ENCODE assay signal across 13 cellular contexts in the genomic region with DNA sequence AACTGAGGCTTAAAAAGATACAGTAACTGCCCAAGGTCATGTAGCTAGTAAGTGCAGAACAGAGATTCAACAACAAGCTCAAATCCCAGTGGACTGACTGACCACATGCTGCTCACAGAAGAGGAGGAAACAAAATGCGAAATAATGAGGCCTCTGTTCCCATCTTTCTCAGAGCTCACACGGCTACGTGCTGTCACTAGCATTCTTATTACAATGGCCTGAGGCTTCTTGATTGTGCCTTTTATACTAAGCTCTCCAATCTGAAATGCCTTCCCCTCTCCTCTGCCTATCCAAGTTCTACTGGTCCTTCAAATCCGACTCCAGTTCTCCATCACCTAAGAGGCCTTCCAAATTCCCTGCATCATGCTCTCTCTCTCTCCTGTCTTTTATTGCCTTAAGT. TPM values are rescaled to one million over a fixed set of nuclear protein-coding genes. Genes with fewer than 3 reads are reported as not detected.
DNase-seq lines count a peak whose midpoint lies in the region; TF ChIP-seq lines count a peak whose summit lies in the region.
"Had no signal": no experiment of that assay in that cellular context is flagged by ENCODE, and none has a peak within 500 bp of the region (broad histone marks: within the 10 kb centered on the region; RNA-seq: fewer than 3 reads in every experiment).

No MANE protein-coding gene starts in this region.

- no peaks in the 10 kb centered on the region for H3K27me3 ChIP-seq in H7 (ENCODE audit: control insufficient read depth, insufficient read depth, low read length)
- H3K27me3 ChIP-seq: BLaER1 had no signal

- H3K27ac Mint-ChIP-seq in neural crest cell (ENCODE audit: unreplicated experiment): no peak overlapping the region

- no peaks in the 10 kb centered on the region; the same call in none of the 2 replicates for H3K36me3 ChIP-seq in H7 (replicated peaks; ENCODE audit: control insufficient read depth, insufficient read depth, low read length)

- DNase-seq in H7: peak; percentile 24
- peak; percentile 72 for DNase-seq in epidermal melanocyte (ENCODE audit: insufficient read length, low spot score)
- peak; percentile 1 for DNase-seq in neural crest cell (ENCODE audit: low read depth, low spot score)
- no peak for DNase-seq in NCI-H82 treated with DMSO at 0.1 percent for 48 hours (lab: John Stamatoyannopoulos, UW; ENCODE audit: unreplicated experiment)
- DNase-seq in middle frontal gyrus (ENCODE audit: extremely low spot score, low spot score): no peak
- DNase-seq in iPS-NIHi11 (ENCODE audit: low spot score): no peak
- DNase-seq: NCI-H146, NCI-H2081 treated with DMSO at 0.1 percent for 48 hours, NCI-H2227 treated with DMSO at 0.1 percent for 48 hours, NCI-H526 had no signal

- peaks cover 18% of the 10 kb centered on the region for H3K36me3 Mint-ChIP-seq in neural crest cell (ENCODE audit: low read depth)

- no peak overlapping the region for H3K4me3 Mint-ChIP-seq in neural crest cell

- no peaks in the 10 kb centered on the region for H3K27me3 Mint-ChIP-seq in neural crest cell (ENCODE audit: low read depth)

- peak overlapping the region; percentile 80 for H3K27ac ChIP-seq in temporal lobe (ENCODE audit: low read depth, low read length)
- H3K27ac ChIP-seq: BLaER1 had no signal

- H3K4me1 Mint-ChIP-seq in neural crest cell: no peaks in the 10 kb centered on the region

- H3K9me3 Mint-ChIP-seq in neural crest cell: no peaks in the 10 kb centered on the region

- TF ChIP-seq CTCF in neural crest cell (conservative IDR thresholded peaks at IDR 0.05): no peak

- no peak overlapping the region for H3K4me3 ChIP-seq in H7 (ENCODE audit: insufficient read depth, low read depth, low read length)
- H3K4me3 ChIP-seq: BLaER1, K562 had no signal

RNA-seq across cellular contexts. Expression of gene SGTB, which starts 26.0 kb away (rescaled TPM):
- total RNA-seq in H7 (2014; rRNA removed; shearing (Covaris generic)): 7.1 and 7.8 TPM in 2 replicates
- 15.0 and 15.8 TPM in 2 replicates for total RNA-seq in neural crest cell
- total RNA-seq in temporal lobe: 20.7 TPM

RNA-seq across cellular contexts. Expression of gene NLN, which starts 26.1 kb away (rescaled TPM):
- 121 and 129 TPM in 2 replicates for total RNA-seq in H7 (2014; rRNA removed; shearing (Covaris generic))
- 51.7 and 55.2 TPM in 2 replicates for total RNA-seq in neural crest cell
- 61.2 TPM for total RNA-seq in temporal lobe

Comparison
In these comparisons a context has a peak if more than half of its experiments do, and no peak if none do; other contexts are left out.
1. DNase-seq: peak in H7 (single experiment), epidermal melanocyte (single experiment) and neural crest cell (single experiment); none in NCI-H82 treated with DMSO at 0.1 percent for 48 hours (single experiment), middle frontal gyrus (single experiment) and iPS-NIHi11 (single experiment).